Comparison of ENCODE assay signal across 8 cellular contexts in genomic region chr10:25080880-25081581, GRCh38.
A peak's percentile ranks its signal among the peaks of the same experiment; 100 is the strongest.
DNase-seq lines count a peak whose midpoint lies in the region; ATAC-seq and TF ChIP-seq lines count a peak whose summit lies in the region.

No MANE protein-coding gene starts in this region.

- no peak for TF ChIP-seq POLR2A in heart left ventricle (IDR thresholded peaks at IDR 0.05)

- H3K9me3 ChIP-seq in heart left ventricle, result no peaks in the 10 kb centered on the region

- DNase-seq in NCI-H128 (lab: John Stamatoyannopoulos, UW; ENCODE audit: unreplicated experiment) (peak; percentile 9), SKM-1 treated with dmso at 0.1 percent for 144 hours (lab: John Stamatoyannopoulos, UW; ENCODE audit: unreplicated experiment) (peak; percentile 32), heart left ventricle (peak; percentile 68 to 88 (median 86)), renal cortical epithelial cell (ENCODE audit: low read depth) (peak; percentile 82)
- peak; percentile 11 for DNase-seq in activated naive CD8-positive, alpha-beta T cell treated with anti-CD3 and anti-CD28 coated beads, Interleukin-2, amount 50 U/mL, for 16 hours (ENCODE audit: low read depth, low spot score)

- H3K27me3 ChIP-seq in heart left ventricle, result no peaks in the 10 kb centered on the region

- WGBS in heart left ventricle, 4 donors, result 2 to 6% (median 6%) methylated on average over 9 of the region's 9 CpGs

- H3K4me3 ChIP-seq in heart left ventricle, result peak overlapping the region in 1 of 12 donors; percentile 22

- peak overlapping the region in 8 of 12 donors; percentile 23 to 68 (median 53) for H3K27ac ChIP-seq in heart left ventricle

- intact Hi-C loops in heart left ventricle (cut with DNase I), result loop anchor here (1.0 to 10.0 kb wide), 14 partner anchors 54 to 464 kb away; partner anchors contain the start of genes ARHGAP21 (in 3 of the 10), ENKUR (in 2 of the 10) and THNSL1 (in 2 of the 10)

- H3K4me1 ChIP-seq in heart left ventricle, result peaks cover 0 to 26% (median 8%) of the 10 kb centered on the region in 12 donors

- peak; percentile 87 for ATAC-seq in HG02623 (IDR thresholded peaks at IDR 0.05; ENCODE audit: unreplicated experiment)
- peak; percentile 88 to 98 (median 96) for ATAC-seq in heart left ventricle
- no peak for ATAC-seq in GM19455 (IDR thresholded peaks at IDR 0.05; ENCODE audit: unreplicated experiment)

- peak; percentile 83 for TF ChIP-seq CTCF in GM12874 (IDR thresholded peaks at IDR 0.05; ENCODE audit: insufficient read depth, low read depth, low read length)
- peak; percentile 82 to 97 (median 90) for TF ChIP-seq CTCF in heart left ventricle (IDR thresholded peaks at IDR 0.05)

- H3K36me3 ChIP-seq in heart left ventricle, result no peaks in the 10 kb centered on the region

Comparison
In these comparisons a context has a peak if more than half of its experiments do, and no peak if none do; other contexts are left out.
1. DNase-seq: peak in every context shown above with its lines; median percentile 86 in heart left ventricle; 82 in renal cortical epithelial cell; 32 in SKM-1 treated with dmso at 0.1 percent for 144 hours; 11 in activated naive CD8-positive, alpha-beta T cell treated with anti-CD3 and anti-CD28 coated beads, Interleukin-2, amount 50 U/mL, for 16 hours; 9 in NCI-H128.